Comparison of ENCODE assay signal across 1 cellular context in genomic region chr1:32201011-32201855, GRCh38.
TF ChIP-seq lines count a peak whose summit lies in the region.

No MANE protein-coding gene starts in this region.

TF ChIP-seq in HepG2, 621 proteins besides CTCF, POLR2A, EP300 and RAD21 (continues in another document):
- TF ChIP-seq ZNF616 (CRISPR knock-in tag; IDR thresholded peaks at IDR 0.05; ENCODE audit: low read depth) (no peak), ZNF414 (CRISPR knock-in tag; IDR thresholded peaks at IDR 0.05) (no peak), NONO (IDR thresholded peaks at IDR 0.05) (no peak), NONO (CRISPR knock-in tag; conservative IDR thresholded peaks at IDR 0.05) (no peak; the same call in 1 of the 2 replicates), PHF8 (CRISPR knock-in tag; IDR thresholded peaks at IDR 0.05) (peak; percentile 29; the same call in 1 of the 2 replicates), MTERF4 (CRISPR knock-in tag; IDR thresholded peaks at IDR 0.05) (no peak), SIN3A (IDR thresholded peaks at IDR 0.05; ENCODE audit: borderline replicate concordance, low read depth, low read length) (peak; percentile 29; the same call in 1 of the 2 replicates), XBP1 (CRISPR knock-in tag; IDR thresholded peaks at IDR 0.05) (no peak), PHF21A (CRISPR knock-in tag; IDR thresholded peaks at IDR 0.05) (0 out of 2 replicates have a peak, but pooled peaks have one; percentile 44), IKZF4 (CRISPR knock-in tag; IDR thresholded peaks at IDR 0.05; ENCODE audit: borderline replicate concordance, low read depth, not compliant biosample characterization) (no peak), ARNT2 (CRISPR knock-in tag; IDR thresholded peaks at IDR 0.05; ENCODE audit: low read depth) (peak; percentile 77; the same call in 1 of the 2 replicates), ZNF781 (CRISPR knock-in tag; IDR thresholded peaks at IDR 0.05; ENCODE audit: borderline replicate concordance, not compliant biosample characterization) (no peak), STAG1 (CRISPR knock-in tag; IDR thresholded peaks at IDR 0.05) (peak; percentile 41), ZNF776 (CRISPR knock-in tag; IDR thresholded peaks at IDR 0.05) (no peak), GABPA (IDR thresholded peaks at IDR 0.05; ENCODE audit: low read depth, low read length) (no peak), GABPA (CRISPR knock-in tag; IDR thresholded peaks at IDR 0.05; ENCODE audit: low read depth) (no peak), ZNF235 (CRISPR knock-in tag; IDR thresholded peaks at IDR 0.05; ENCODE audit: borderline replicate concordance) (no peak), SYNCRIP (IDR thresholded peaks at IDR 0.05; ENCODE audit: insufficient read depth, low read depth, low read length) (no peak), TSC22D2 (CRISPR knock-in tag; IDR thresholded peaks at IDR 0.05; ENCODE audit: borderline replicate concordance) (no peak), ZNF558 (CRISPR knock-in tag; IDR thresholded peaks at IDR 0.05; ENCODE audit: borderline replicate concordance) (0 out of 2 replicates have a peak, but pooled peaks have one; percentile 18), ZNF567 (CRISPR knock-in tag; IDR thresholded peaks at IDR 0.05; ENCODE audit: borderline replicate concordance) (no peak), ZNF460 (CRISPR knock-in tag; IDR thresholded peaks at IDR 0.05; ENCODE audit: borderline replicate concordance) (no peak), MXD4 (CRISPR knock-in tag; IDR thresholded peaks at IDR 0.05) (no peak), SP4 (CRISPR knock-in tag; IDR thresholded peaks at IDR 0.05) (no peak), KAT7 (CRISPR knock-in tag; IDR thresholded peaks at IDR 0.05; ENCODE audit: borderline replicate concordance) (no peak), ZNF687 (CRISPR knock-in tag; IDR thresholded peaks at IDR 0.05) (peak; percentile 45; the same call in 1 of the 2 replicates)
- TF ChIP-seq, protein P1, sequence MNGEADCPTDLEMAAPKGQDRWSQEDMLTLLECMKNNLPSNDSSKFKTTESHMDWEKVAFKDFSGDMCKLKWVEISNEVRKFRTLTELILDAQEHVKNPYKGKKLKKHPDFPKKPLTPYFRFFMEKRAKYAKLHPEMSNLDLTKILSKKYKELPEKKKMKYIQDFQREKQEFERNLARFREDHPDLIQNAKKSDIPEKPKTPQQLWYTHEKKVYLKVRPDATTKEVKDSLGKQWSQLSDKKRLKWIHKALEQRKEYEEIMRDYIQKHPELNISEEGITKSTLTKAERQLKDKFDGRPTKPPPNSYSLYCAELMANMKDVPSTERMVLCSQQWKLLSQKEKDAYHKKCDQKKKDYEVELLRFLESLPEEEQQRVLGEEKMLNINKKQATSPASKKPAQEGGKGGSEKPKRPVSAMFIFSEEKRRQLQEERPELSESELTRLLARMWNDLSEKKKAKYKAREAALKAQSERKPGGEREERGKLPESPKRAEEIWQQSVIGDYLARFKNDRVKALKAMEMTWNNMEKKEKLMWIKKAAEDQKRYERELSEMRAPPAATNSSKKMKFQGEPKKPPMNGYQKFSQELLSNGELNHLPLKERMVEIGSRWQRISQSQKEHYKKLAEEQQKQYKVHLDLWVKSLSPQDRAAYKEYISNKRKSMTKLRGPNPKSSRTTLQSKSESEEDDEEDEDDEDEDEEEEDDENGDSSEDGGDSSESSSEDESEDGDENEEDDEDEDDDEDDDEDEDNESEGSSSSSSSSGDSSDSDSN (CRISPR knock-in tag; IDR thresholded peaks at IDR 0.05) = no peak; the same call in 1 of the 2 replicates
- TF ChIP-seq, protein P2, sequence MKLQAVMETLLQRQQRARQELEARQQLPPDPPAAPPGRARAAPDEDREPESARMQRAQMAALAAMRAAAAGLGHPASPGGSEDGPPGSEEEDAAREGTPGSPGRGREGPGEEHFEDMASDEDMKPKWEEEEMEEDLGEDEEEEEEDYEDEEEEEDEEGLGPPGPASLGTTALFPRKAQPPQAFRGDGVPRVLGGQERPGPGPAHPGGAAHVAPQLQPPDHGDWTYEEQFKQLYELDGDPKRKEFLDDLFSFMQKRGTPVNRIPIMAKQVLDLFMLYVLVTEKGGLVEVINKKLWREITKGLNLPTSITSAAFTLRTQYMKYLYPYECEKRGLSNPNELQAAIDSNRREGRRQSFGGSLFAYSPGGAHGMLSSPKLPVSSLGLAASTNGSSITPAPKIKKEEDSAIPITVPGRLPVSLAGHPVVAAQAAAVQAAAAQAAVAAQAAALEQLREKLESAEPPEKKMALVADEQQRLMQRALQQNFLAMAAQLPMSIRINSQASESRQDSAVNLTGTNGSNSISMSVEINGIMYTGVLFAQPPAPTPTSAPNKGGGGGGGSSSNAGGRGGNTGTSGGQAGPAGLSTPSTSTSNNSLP (IDR thresholded peaks at IDR 0.05; ENCODE audit: low read depth, low read length) = no peak
- TF ChIP-seq, protein P3, sequence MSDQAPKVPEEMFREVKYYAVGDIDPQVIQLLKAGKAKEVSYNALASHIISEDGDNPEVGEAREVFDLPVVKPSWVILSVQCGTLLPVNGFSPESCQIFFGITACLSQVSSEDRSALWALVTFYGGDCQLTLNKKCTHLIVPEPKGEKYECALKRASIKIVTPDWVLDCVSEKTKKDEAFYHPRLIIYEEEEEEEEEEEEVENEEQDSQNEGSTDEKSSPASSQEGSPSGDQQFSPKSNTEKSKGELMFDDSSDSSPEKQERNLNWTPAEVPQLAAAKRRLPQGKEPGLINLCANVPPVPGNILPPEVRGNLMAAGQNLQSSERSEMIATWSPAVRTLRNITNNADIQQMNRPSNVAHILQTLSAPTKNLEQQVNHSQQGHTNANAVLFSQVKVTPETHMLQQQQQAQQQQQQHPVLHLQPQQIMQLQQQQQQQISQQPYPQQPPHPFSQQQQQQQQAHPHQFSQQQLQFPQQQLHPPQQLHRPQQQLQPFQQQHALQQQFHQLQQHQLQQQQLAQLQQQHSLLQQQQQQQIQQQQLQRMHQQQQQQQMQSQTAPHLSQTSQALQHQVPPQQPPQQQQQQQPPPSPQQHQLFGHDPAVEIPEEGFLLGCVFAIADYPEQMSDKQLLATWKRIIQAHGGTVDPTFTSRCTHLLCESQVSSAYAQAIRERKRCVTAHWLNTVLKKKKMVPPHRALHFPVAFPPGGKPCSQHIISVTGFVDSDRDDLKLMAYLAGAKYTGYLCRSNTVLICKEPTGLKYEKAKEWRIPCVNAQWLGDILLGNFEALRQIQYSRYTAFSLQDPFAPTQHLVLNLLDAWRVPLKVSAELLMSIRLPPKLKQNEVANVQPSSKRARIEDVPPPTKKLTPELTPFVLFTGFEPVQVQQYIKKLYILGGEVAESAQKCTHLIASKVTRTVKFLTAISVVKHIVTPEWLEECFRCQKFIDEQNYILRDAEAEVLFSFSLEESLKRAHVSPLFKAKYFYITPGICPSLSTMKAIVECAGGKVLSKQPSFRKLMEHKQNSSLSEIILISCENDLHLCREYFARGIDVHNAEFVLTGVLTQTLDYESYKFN (CRISPR knock-in tag; conservative IDR thresholded peaks at IDR 0.05) = peak; percentile 16; the same call in 1 of the 2 replicates
- TF ChIP-seq, protein P4, sequence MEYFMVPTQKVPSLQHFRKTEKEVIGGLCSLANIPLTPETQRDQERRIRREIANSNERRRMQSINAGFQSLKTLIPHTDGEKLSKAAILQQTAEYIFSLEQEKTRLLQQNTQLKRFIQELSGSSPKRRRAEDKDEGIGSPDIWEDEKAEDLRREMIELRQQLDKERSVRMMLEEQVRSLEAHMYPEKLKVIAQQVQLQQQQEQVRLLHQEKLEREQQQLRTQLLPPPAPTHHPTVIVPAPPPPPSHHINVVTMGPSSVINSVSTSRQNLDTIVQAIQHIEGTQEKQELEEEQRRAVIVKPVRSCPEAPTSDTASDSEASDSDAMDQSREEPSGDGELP (IDR thresholded peaks at IDR 0.05; ENCODE audit: borderline replicate concordance, low read depth) = 0 out of 2 replicates have a peak, but pooled peaks have one; percentile 13
- TF ChIP-seq, protein P5, sequence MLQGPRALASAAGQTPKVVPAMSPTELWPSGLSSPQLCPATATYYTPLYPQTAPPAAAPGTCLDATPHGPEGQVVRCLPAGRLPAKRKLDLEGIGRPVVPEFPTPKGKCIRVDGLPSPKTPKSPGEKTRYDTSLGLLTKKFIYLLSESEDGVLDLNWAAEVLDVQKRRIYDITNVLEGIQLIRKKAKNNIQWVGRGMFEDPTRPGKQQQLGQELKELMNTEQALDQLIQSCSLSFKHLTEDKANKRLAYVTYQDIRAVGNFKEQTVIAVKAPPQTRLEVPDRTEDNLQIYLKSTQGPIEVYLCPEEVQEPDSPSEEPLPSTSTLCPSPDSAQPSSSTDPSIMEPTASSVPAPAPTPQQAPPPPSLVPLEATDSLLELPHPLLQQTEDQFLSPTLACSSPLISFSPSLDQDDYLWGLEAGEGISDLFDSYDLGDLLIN (CRISPR knock-in tag; IDR thresholded peaks at IDR 0.05; ENCODE audit: borderline replicate concordance) = no peak
- TF ChIP-seq, protein P6, sequence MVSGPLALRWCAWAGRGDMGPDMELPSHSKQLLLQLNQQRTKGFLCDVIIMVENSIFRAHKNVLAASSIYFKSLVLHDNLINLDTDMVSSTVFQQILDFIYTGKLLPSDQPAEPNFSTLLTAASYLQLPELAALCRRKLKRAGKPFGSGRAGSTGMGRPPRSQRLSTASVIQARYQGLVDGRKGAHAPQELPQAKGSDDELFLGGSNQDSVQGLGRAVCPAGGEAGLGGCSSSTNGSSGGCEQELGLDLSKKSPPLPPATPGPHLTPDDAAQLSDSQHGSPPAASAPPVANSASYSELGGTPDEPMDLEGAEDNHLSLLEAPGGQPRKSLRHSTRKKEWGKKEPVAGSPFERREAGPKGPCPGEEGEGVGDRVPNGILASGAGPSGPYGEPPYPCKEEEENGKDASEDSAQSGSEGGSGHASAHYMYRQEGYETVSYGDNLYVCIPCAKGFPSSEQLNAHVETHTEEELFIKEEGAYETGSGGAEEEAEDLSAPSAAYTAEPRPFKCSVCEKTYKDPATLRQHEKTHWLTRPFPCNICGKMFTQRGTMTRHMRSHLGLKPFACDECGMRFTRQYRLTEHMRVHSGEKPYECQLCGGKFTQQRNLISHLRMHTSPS (CRISPR knock-in tag; IDR thresholded peaks at IDR 0.05; ENCODE audit: low read depth) = no peak
- TF ChIP-seq, protein P7, sequence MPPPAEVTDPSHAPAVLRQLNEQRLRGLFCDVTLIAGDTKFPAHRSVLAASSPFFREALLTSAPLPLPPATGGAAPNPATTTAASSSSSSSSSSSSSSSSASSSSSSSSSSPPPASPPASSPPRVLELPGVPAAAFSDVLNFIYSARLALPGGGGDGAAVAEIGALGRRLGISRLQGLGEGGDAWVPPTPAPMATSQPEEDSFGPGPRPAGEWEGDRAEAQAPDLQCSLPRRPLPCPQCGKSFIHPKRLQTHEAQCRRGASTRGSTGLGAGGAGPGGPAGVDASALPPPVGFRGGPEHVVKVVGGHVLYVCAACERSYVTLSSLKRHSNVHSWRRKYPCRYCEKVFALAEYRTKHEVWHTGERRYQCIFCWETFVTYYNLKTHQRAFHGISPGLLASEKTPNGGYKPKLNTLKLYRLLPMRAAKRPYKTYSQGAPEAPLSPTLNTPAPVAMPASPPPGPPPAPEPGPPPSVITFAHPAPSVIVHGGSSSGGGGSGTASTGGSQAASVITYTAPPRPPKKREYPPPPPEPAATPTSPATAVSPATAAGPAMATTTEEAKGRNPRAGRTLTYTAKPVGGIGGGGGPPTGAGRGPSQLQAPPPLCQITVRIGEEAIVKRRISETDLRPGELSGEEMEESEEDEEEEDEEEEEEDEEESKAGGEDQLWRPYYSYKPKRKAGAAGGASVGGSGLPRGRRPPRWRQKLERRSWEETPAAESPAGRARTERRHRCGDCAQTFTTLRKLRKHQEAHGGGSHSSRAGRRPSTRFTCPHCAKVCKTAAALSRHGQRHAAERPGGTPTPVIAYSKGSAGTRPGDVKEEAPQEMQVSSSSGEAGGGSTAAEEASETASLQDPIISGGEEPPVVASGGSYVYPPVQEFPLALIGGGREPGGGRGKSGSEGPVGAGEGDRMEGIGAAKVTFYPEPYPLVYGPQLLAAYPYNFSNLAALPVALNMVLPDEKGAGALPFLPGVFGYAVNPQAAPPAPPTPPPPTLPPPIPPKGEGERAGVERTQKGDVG (CRISPR knock-in tag; IDR thresholded peaks at IDR 0.05; ENCODE audit: borderline replicate concordance) = no peak
- TF ChIP-seq, protein P8, sequence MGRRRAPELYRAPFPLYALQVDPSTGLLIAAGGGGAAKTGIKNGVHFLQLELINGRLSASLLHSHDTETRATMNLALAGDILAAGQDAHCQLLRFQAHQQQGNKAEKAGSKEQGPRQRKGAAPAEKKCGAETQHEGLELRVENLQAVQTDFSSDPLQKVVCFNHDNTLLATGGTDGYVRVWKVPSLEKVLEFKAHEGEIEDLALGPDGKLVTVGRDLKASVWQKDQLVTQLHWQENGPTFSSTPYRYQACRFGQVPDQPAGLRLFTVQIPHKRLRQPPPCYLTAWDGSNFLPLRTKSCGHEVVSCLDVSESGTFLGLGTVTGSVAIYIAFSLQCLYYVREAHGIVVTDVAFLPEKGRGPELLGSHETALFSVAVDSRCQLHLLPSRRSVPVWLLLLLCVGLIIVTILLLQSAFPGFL (CRISPR knock-in tag; IDR thresholded peaks at IDR 0.05) = no peak
